Comparison of ENCODE assay signal across 30 cellular contexts in the genomic region with DNA sequence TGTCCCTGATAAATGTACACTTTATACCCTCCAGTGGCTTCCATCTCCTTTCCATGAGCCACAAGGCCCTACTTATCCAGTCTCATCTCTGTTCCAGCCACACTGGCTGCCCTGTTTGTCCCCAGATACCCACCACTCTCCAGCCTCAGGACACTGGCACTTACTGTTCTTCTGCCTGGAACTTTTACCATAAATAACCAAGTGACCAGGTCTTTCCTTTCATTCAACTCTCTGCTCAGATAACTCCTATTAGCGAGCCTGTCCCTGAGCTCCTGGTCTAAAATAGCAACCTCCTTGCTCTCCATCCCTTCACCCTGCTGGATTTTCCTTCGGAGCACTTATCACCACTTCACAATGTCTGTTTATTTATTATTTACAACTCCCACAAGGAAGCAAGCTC.
"Had no signal": no experiment of that assay in that cellular context is flagged by ENCODE, and none has a peak within 500 bp of the region (broad histone marks: within the 10 kb centered on the region; RNA-seq: fewer than 3 reads in every experiment).

No MANE protein-coding gene starts in this region.

- H3K36me3 Mint-ChIP-seq: activated naive CD4-positive, alpha-beta T cell treated with anti-CD3 and anti-CD28 coated beads, Interleukin-2, amount 10 ng/mL, durations not matched to agents 7 days and 5 days; activated naive CD4-positive, alpha-beta T cell treated with anti-CD3 and anti-CD28 coated beads, Interleukin-2, amount 50 U/mL, for 72 hours; activated naive CD8-positive, alpha-beta T cell treated with anti-CD3 and anti-CD28 coated beads, Interleukin-2, amount 10 ng/mL, durations not matched to agents 7 days and 5 days; T-cell had no signal

- H3K4me3 ChIP-seq: ascending aorta, esophagus squamous epithelium, gastroesophageal sphincter had no signal

- H3K4me3 Mint-ChIP-seq: activated B cell treated with CpG ODN at 0.5 μM for 24 hours; activated CD8-positive, alpha-beta T cell treated with anti-CD3 and anti-CD28 coated beads for 36 hours; activated naive CD4-positive, alpha-beta T cell treated with anti-CD3 and anti-CD28 coated beads, Interleukin-2, amount 10 ng/mL, durations not matched to agents 7 days and 5 days; activated naive CD8-positive, alpha-beta T cell treated with anti-CD3 and anti-CD28 coated beads, Interleukin-2, amount 10 ng/mL, durations not matched to agents 7 days and 5 days; activated T-cell treated with anti-CD3 and anti-CD28 coated beads, Interleukin-2, amount 50 U/mL, for 72 hours; effector memory CD8-positive, alpha-beta T cell; T-cell; T-helper 1 cell treated with Interleukin-12 subunit alpha and Interleukin-12 subunit beta and Interleukin-4 antibody, amounts not matched to agents 30 μg/mL and 1 μg/mL, for 36 hours; T-helper 2 cell treated with Interferon-gamma antibody and Interleukin-4, amounts not matched to agents 5 μg/mL and 100 μg/mL, for 36 hours had no signal

- H3K4me1 ChIP-seq: ascending aorta, esophagus squamous epithelium, gastroesophageal sphincter had no signal

- H3K27ac ChIP-seq: ascending aorta, brain microvascular endothelial cell, esophagus squamous epithelium, gastroesophageal sphincter, WERI-Rb-1 had no signal

- DNase-seq: activated B cell treated with CpG ODN at 0.5 μM for 24 hours; activated CD4-positive, alpha-beta T cell treated with anti-CD3 and anti-CD28 coated beads for 48 hours; activated CD4-positive, alpha-beta T cell treated with anti-CD3 and anti-CD28 coated beads, Interleukin-2, amount 50 U/mL, for 1 hour; activated CD4-positive, alpha-beta T cell treated with anti-CD3 and anti-CD28 coated beads, Interleukin-2, amount 50 U/mL, for 48 hours; activated CD8-positive, alpha-beta memory T cell treated with anti-CD3 and anti-CD28 coated beads for 24 hours; activated CD8-positive, alpha-beta T cell treated with anti-CD3 and anti-CD28 coated beads for 36 hours; activated gamma-delta T cell; activated naive CD4-positive, alpha-beta T cell; activated naive CD4-positive, alpha-beta T cell treated with anti-CD3 and anti-CD28 coated beads, Interleukin-2, amount 10 ng/mL, durations not matched to agents 7 days and 5 days; activated naive CD8-positive, alpha-beta T cell treated with anti-CD3 and anti-CD28 coated beads, Interleukin-2, amount 10 ng/mL, durations not matched to agents 7 days and 5 days; activated T-cell treated with anti-CD3 and anti-CD28 coated beads, Interleukin-2, amount 50 U/mL, for 1 hour; activated T-cell treated with anti-CD3 and anti-CD28 coated beads, Interleukin-2, amount 50 U/mL, for 72 hours; brain microvascular endothelial cell; caudate nucleus; cortex of kidney; dermis blood vessel endothelial cell; effector CD4-positive, alpha-beta T cell; effector memory CD8-positive, alpha-beta T cell; erythroblast; esophagus squamous epithelium; SW 1271; T-cell; T1000; WERI-Rb-1 had no signal

- H3K4me1 Mint-ChIP-seq: activated B cell treated with CpG ODN at 0.5 μM for 24 hours; activated naive CD4-positive, alpha-beta T cell treated with anti-CD3 and anti-CD28 coated beads, Interleukin-2, amount 10 ng/mL, durations not matched to agents 7 days and 5 days; activated naive CD8-positive, alpha-beta T cell treated with anti-CD3 and anti-CD28 coated beads, Interleukin-2, amount 10 ng/mL, durations not matched to agents 7 days and 5 days; T-cell had no signal

- H3K9me3 Mint-ChIP-seq: activated B cell treated with CpG ODN at 0.5 μM for 24 hours; activated CD8-positive, alpha-beta T cell treated with anti-CD3 and anti-CD28 coated beads for 36 hours; activated naive CD4-positive, alpha-beta T cell treated with anti-CD3 and anti-CD28 coated beads, Interleukin-2, amount 10 ng/mL, durations not matched to agents 7 days and 5 days; activated naive CD4-positive, alpha-beta T cell treated with anti-CD3 and anti-CD28 coated beads, Interleukin-2, amount 50 U/mL, for 72 hours; activated naive CD8-positive, alpha-beta T cell treated with anti-CD3 and anti-CD28 coated beads, Interleukin-2, amount 10 ng/mL, durations not matched to agents 7 days and 5 days; activated T-cell treated with anti-CD3 and anti-CD28 coated beads, Interleukin-2, amount 50 U/mL, for 72 hours; effector memory CD8-positive, alpha-beta T cell; T-cell; T-helper 1 cell treated with Interleukin-12 subunit alpha and Interleukin-12 subunit beta and Interleukin-4 antibody, amounts not matched to agents 30 μg/mL and 1 μg/mL, for 36 hours; T-helper 2 cell treated with Interferon-gamma antibody and Interleukin-4, amounts not matched to agents 5 μg/mL and 100 μg/mL, for 36 hours had no signal

- H3K27ac Mint-ChIP-seq: activated B cell treated with CpG ODN at 0.5 μM for 24 hours; activated CD8-positive, alpha-beta T cell treated with anti-CD3 and anti-CD28 coated beads for 36 hours; activated naive CD4-positive, alpha-beta T cell treated with anti-CD3 and anti-CD28 coated beads, Interleukin-2, amount 10 ng/mL, durations not matched to agents 7 days and 5 days; activated naive CD8-positive, alpha-beta T cell treated with anti-CD3 and anti-CD28 coated beads, Interleukin-2, amount 10 ng/mL, durations not matched to agents 7 days and 5 days; activated T-cell treated with anti-CD3 and anti-CD28 coated beads, Interleukin-2, amount 50 U/mL, for 72 hours; effector memory CD8-positive, alpha-beta T cell; T-cell; T-helper 1 cell treated with Interleukin-12 subunit alpha and Interleukin-12 subunit beta and Interleukin-4 antibody, amounts not matched to agents 30 μg/mL and 1 μg/mL, for 36 hours; T-helper 2 cell treated with Interferon-gamma antibody and Interleukin-4, amounts not matched to agents 5 μg/mL and 100 μg/mL, for 36 hours had no signal

- H3K9me3 ChIP-seq: ascending aorta, esophagus squamous epithelium, gastroesophageal sphincter had no signal

- H3K36me3 ChIP-seq: ascending aorta, brain microvascular endothelial cell, esophagus squamous epithelium, gastroesophageal sphincter, WERI-Rb-1 had no signal

- H3K27me3 ChIP-seq: ascending aorta, brain microvascular endothelial cell, esophagus squamous epithelium, gastroesophageal sphincter had no signal

- ATAC-seq: activated CD4-positive, CD25-positive, alpha-beta regulatory T cell treated with anti-CD3 and anti-CD28 coated beads, Interleukin-2, amount 50 U/mL, for 24 hours; activated CD8-positive, alpha-beta T cell treated with anti-CD3 and anti-CD28 coated beads for 36 hours; activated naive CD4-positive, alpha-beta T cell treated with anti-CD3 and anti-CD28 coated beads, Interleukin-2, amount 50 U/mL, for 72 hours; activated T-cell treated with anti-CD3 and anti-CD28 coated beads, Interleukin-2, amount 50 U/mL, for 72 hours; effector memory CD8-positive, alpha-beta T cell; gastroesophageal sphincter; T-cell had no signal
